In the genomic region with DNA sequence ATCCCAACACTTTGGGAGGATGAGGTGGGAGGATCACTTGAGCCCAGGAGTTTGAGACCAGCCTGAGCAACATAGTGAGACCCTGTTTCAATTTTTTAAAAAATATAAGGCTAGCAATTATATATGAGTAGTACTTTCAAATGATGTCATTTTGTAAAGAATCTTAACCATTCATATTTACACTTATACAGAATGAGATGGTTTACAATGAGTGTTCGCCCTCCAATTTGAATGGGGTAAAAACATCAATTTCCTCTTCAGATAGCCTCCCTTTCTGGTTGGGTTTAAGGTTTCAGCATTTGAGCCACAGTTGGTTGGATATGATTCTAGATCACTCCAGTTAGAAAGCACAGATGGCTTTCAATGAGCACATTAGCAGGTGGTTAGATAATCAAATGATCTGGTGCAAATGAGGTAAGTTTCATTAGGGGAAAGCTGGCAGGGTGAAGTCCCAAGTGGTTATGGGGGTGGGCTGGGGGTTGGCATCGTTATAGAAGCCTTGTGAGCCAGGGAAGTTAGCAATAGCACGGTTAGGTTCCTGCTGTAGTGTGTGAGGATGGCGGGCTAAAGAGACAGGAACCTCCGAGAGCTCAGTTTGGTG, we compare ENCODE assay signal across 3 cellular contexts.
A peak's percentile ranks its signal among the peaks of the same experiment; 100 is the strongest.
TF ChIP-seq lines count a peak whose summit lies in the region.

No MANE protein-coding gene starts in this region.

TF ChIP-seq in SK-N-SH, 30 proteins besides CTCF, POLR2A, EP300 and RAD21 (continued from another document):
- TF ChIP-seq PBX3 (IDR thresholded peaks at IDR 0.05) = no peak
- no peak for TF ChIP-seq MAX (IDR thresholded peaks at IDR 0.05; ENCODE audit: low read depth)
- TF ChIP-seq FOXM1 (IDR thresholded peaks at IDR 0.05; ENCODE audit: low read depth) = no peak
- no peak for TF ChIP-seq JUND (IDR thresholded peaks at IDR 0.05)
- no peak for TF ChIP-seq REST (IDR thresholded peaks at IDR 0.05; ENCODE audit: low read depth, low read length)
- no peak for TF ChIP-seq RXRA (IDR thresholded peaks at IDR 0.05; ENCODE audit: borderline replicate concordance, low read depth)
- no peak for TF ChIP-seq FOSL2 (IDR thresholded peaks at IDR 0.05; ENCODE audit: borderline replicate concordance, low read depth)
- TF ChIP-seq MEF2A (IDR thresholded peaks at IDR 0.05; ENCODE audit: borderline replicate concordance, low read depth) = no peak
- TF ChIP-seq NFIC (IDR thresholded peaks at IDR 0.05; ENCODE audit: borderline replicate concordance) = no peak
- TF ChIP-seq MXI1 (IDR thresholded peaks at IDR 0.05; ENCODE audit: low read depth, low read length) = no peak
- TF ChIP-seq FOXJ3 (CRISPR knock-in tag; IDR thresholded peaks at IDR 0.05) = no peak
- TF ChIP-seq GABPA (IDR thresholded peaks at IDR 0.05; ENCODE audit: low read depth) = no peak
- no peak for TF ChIP-seq SMC3 (IDR thresholded peaks at IDR 0.05; ENCODE audit: low read depth, low read length)
- no peak for TF ChIP-seq RFX5 (IDR thresholded peaks at IDR 0.05; ENCODE audit: low read length)

TF ChIP-seq in SK-N-SH treated with all-trans-retinoic acid at 6 μM for 48 hours, 23 proteins besides CTCF, POLR2A, EP300 and RAD21 (continued from another document):
- no peak for TF ChIP-seq CSRNP3 (CRISPR knock-in tag; IDR thresholded peaks at IDR 0.05)
- TF ChIP-seq ZNF70 (CRISPR knock-in tag; IDR thresholded peaks at IDR 0.05) = no peak
- TF ChIP-seq TCF4 (CRISPR knock-in tag; IDR thresholded peaks at IDR 0.05; ENCODE audit: borderline replicate concordance) = no peak
- no peak for TF ChIP-seq CREB5 (CRISPR knock-in tag; IDR thresholded peaks at IDR 0.05; ENCODE audit: low read depth)
- TF ChIP-seq TOX (CRISPR knock-in tag; IDR thresholded peaks at IDR 0.05; ENCODE audit: borderline replicate concordance) = no peak
- TF ChIP-seq PATZ1 (CRISPR knock-in tag; IDR thresholded peaks at IDR 0.05; ENCODE audit: borderline replicate concordance) = no peak
- TF ChIP-seq OSR1 (CRISPR knock-in tag; IDR thresholded peaks at IDR 0.05) = no peak
- TF ChIP-seq PPARA (CRISPR knock-in tag; IDR thresholded peaks at IDR 0.05; ENCODE audit: borderline replicate concordance) = no peak
- TF ChIP-seq SNAI2 (CRISPR knock-in tag; IDR thresholded peaks at IDR 0.05) = no peak

TF ChIP-seq in GM12878, 131 proteins besides CTCF, POLR2A, EP300 and RAD21 (continued from another document):
- TF ChIP-seq CUX1 (IDR thresholded peaks at IDR 0.05; ENCODE audit: insufficient replicate concordance, low read depth, low read length) (no peak), BRCA1 (IDR thresholded peaks at IDR 0.05; ENCODE audit: low read depth, low read length) (no peak), CREB1 (IDR thresholded peaks at IDR 0.05; ENCODE audit: low read depth) (no peak), ATF7 (IDR thresholded peaks at IDR 0.05; ENCODE audit: low read depth) (peak; percentile 38; the same call in 1 of the 2 replicates), REST (IDR thresholded peaks at IDR 0.05; ENCODE audit: low read depth, low read length) (no peak)
TF ChIP-seq in GM12878: peak in this region for 1.
